ENCODE assay signal across 18 cellular contexts in the genomic region with DNA sequence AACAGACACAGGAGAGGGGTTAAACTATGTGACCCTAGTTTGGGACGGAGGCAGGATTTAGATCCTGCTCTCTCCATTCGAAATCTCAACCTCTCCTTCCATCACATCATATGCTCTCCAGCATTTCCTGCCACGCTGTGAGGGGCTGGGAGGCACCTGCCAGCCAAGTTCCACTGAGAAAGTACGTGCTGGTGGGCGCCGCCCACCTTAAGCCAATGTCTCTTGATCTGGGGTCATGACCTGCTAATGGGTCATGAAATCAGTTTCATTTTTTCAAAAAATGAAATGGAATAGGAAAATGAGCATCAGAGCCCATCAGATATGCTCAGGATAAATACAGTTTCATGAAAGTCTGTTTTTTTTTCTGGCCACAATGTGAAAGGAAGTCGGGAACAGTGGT. TPM values are rescaled to one million over a fixed set of nuclear protein-coding genes. Genes with fewer than 3 reads are reported as not detected.
DNase-seq lines count a peak whose midpoint lies in the region; ATAC-seq and TF ChIP-seq lines count a peak whose summit lies in the region.
"Had no signal": no experiment of that assay in that cellular context is flagged by ENCODE, and none has a peak within 500 bp of the region (broad histone marks: within the 10 kb centered on the region; RNA-seq: fewer than 3 reads in every experiment).

No MANE protein-coding gene starts in this region.

- no TSS peak for BruUV-seq in Calu3 (replicated peaks; lab: Mats Ljungman, UMichigan)

- H3K27me3 Mint-ChIP-seq in activated CD4-positive, alpha-beta T cell treated with anti-CD3 and anti-CD28 coated beads for 36 hours, result no peaks in the 10 kb centered on the region
- H3K27me3 Mint-ChIP-seq in Calu3 (ENCODE audit: unreplicated experiment) (no peaks in the 10 kb centered on the region), progenitor cell of endocrine pancreas (no peaks in the 10 kb centered on the region)
- H3K27me3 Mint-ChIP-seq in activated naive CD8-positive, alpha-beta T cell treated with anti-CD3 and anti-CD28 coated beads for 36 hours, result no peaks in the 10 kb centered on the region

- no peak overlapping the region for H3K4me3 Mint-ChIP-seq in activated CD4-positive, alpha-beta T cell treated with anti-CD3 and anti-CD28 coated beads for 36 hours
- no peak overlapping the region for H3K4me3 Mint-ChIP-seq in Calu3 (ENCODE audit: low read depth, unreplicated experiment)
- no peak overlapping the region for H3K4me3 Mint-ChIP-seq in activated naive CD8-positive, alpha-beta T cell treated with anti-CD3 and anti-CD28 coated beads for 36 hours
- no peak overlapping the region for H3K4me3 Mint-ChIP-seq in progenitor cell of endocrine pancreas (ENCODE audit: low read depth)

- H3K27ac Mint-ChIP-seq in activated CD4-positive, alpha-beta T cell treated with anti-CD3 and anti-CD28 coated beads for 36 hours, result peak overlapping the region; percentile 42
- H3K27ac Mint-ChIP-seq in Calu3 (ENCODE audit: unreplicated experiment), result peak overlapping the region; percentile 22
- peak overlapping the region; percentile 43 for H3K27ac Mint-ChIP-seq in activated naive CD8-positive, alpha-beta T cell treated with anti-CD3 and anti-CD28 coated beads for 36 hours
- H3K27ac Mint-ChIP-seq in progenitor cell of endocrine pancreas, result peak overlapping the region; percentile 55

- CTCF ChIA-PET in activated CD4-positive, alpha-beta T cell treated with anti-CD3 and anti-CD28 coated beads for 36 hours (lab: Charles Lee), result interaction anchor here (1.1 kb wide), 2 partner anchors 10 to 202 kb away, joined by 3 read pairs; no protein-coding TSS in a partner anchor
- CTCF ChIA-PET in Calu3 (lab: Charles Lee), result no interaction called here

- no peaks in the 10 kb centered on the region for H3K9me3 Mint-ChIP-seq in activated CD4-positive, alpha-beta T cell treated with anti-CD3 and anti-CD28 coated beads for 36 hours (ENCODE audit: low read depth)
- no peaks in the 10 kb centered on the region for H3K9me3 Mint-ChIP-seq in Calu3 (ENCODE audit: low read depth, unreplicated experiment)
- no peaks in the 10 kb centered on the region for H3K9me3 Mint-ChIP-seq in activated naive CD8-positive, alpha-beta T cell treated with anti-CD3 and anti-CD28 coated beads for 36 hours
- H3K9me3 Mint-ChIP-seq in progenitor cell of endocrine pancreas (ENCODE audit: low read depth), result no peaks in the 10 kb centered on the region

- peaks cover 26% of the 10 kb centered on the region for H3K36me3 Mint-ChIP-seq in activated CD4-positive, alpha-beta T cell treated with anti-CD3 and anti-CD28 coated beads for 36 hours (ENCODE audit: low read depth)
- H3K36me3 Mint-ChIP-seq in Calu3 (ENCODE audit: insufficient read depth, unreplicated experiment), result peaks cover 22% of the 10 kb centered on the region
- H3K36me3 Mint-ChIP-seq in activated naive CD8-positive, alpha-beta T cell treated with anti-CD3 and anti-CD28 coated beads for 36 hours, result peaks cover 32% of the 10 kb centered on the region
- peaks cover 22% of the 10 kb centered on the region for H3K36me3 Mint-ChIP-seq in progenitor cell of endocrine pancreas (ENCODE audit: insufficient read depth)

- no peak for ATAC-seq in activated CD4-positive, alpha-beta T cell treated with anti-CD3 and anti-CD28 coated beads for 36 hours

- intact Hi-C loops in activated CD4-positive, alpha-beta T cell treated with anti-CD3 and anti-CD28 coated beads for 36 hours (cut with DNase I, micrococcal nuclease), result loop anchor here in 1 of 2 experiments (10.0 kb wide), 1 partner anchor 464 kb away; a partner anchor contains a TSS
- intact Hi-C loops in Calu3 (cut with micrococcal nuclease; ENCODE audit: unreplicated experiment), result no loop called here

- TF ChIP-seq CTCF in Calu3 (IDR thresholded peaks at IDR 0.05; ENCODE audit: unreplicated experiment) (no peak), progenitor cell of endocrine pancreas (IDR thresholded peaks at IDR 0.05; ENCODE audit: unreplicated experiment) (no peak)

- H3K4me1 Mint-ChIP-seq in activated CD4-positive, alpha-beta T cell treated with anti-CD3 and anti-CD28 coated beads for 36 hours, result peaks cover 17% of the 10 kb centered on the region
- no peaks in the 10 kb centered on the region for H3K4me1 Mint-ChIP-seq in Calu3 (ENCODE audit: low read depth, unreplicated experiment)
- peaks cover 34% of the 10 kb centered on the region for H3K4me1 Mint-ChIP-seq in activated naive CD8-positive, alpha-beta T cell treated with anti-CD3 and anti-CD28 coated beads for 36 hours
- no peaks in the 10 kb centered on the region for H3K4me1 Mint-ChIP-seq in progenitor cell of endocrine pancreas (ENCODE audit: low read depth)

- POLR2A ChIA-PET in activated CD4-positive, alpha-beta T cell treated with anti-CD3 and anti-CD28 coated beads for 36 hours (lab: Charles Lee), result no interaction called here

- DNase-seq in activated CD4-positive, alpha-beta T cell treated with anti-CD3 and anti-CD28 coated beads for 36 hours, result no peak
- no peak for DNase-seq in activated CD4-positive, alpha-beta T cell treated with anti-CD3 and anti-CD28 coated beads for 48 hours
- no peak for DNase-seq in Calu3
- DNase-seq in activated naive CD8-positive, alpha-beta T cell treated with anti-CD3 and anti-CD28 coated beads for 36 hours, result peak; percentile 45
- DNase-seq in progenitor cell of endocrine pancreas (ENCODE audit: low spot score, unreplicated experiment), result no peak
- no peak for DNase-seq in NCI-H2081 treated with DMSO at 0.1 percent for 48 hours (lab: John Stamatoyannopoulos, UW)
- DNase-seq in D341Med (ENCODE audit: low spot score), result no peak
- DNase-seq in cerebellum (ENCODE audit: low spot score), result no peak
- DNase-seq: AML-193, DMS 273 treated with DMSO at 0.1 percent for 48 hours, DND-41, IMR-90, NCI-H1436 treated with DMSO at 0.1 percent for 48 hours, NCI-H2029, NCI-H2171, NCI-H526, PC-9 had no signal

RNA-seq across cellular contexts. Expression of a gene that starts 7.2 kb away (rescaled TPM):
- total RNA-seq in activated CD4-positive, alpha-beta T cell treated with anti-CD3 and anti-CD28 coated beads for 36 hours, result 10 to 100 TPM; 48.2 to 58.2 TPM
- 38.0 and 38.7 TPM in 2 replicates for total RNA-seq in Calu3 (2022)
- 10 to 100 TPM; 73.6 to 78.2 TPM for total RNA-seq in activated naive CD8-positive, alpha-beta T cell treated with anti-CD3 and anti-CD28 coated beads for 36 hours
- 88.1 and 92.6 TPM in 2 replicates for total RNA-seq in progenitor cell of endocrine pancreas
- 25.5 TPM for total RNA-seq in cerebellum

RNA-seq across cellular contexts. Expression of a gene that starts 21.9 kb away (rescaled TPM):
- total RNA-seq in activated CD4-positive, alpha-beta T cell treated with anti-CD3 and anti-CD28 coated beads for 36 hours, result 1 to 10 TPM; 2.4 to 3.3 TPM
- total RNA-seq in Calu3 (2022) (0.59 and 2.8 TPM in 2 replicates), progenitor cell of endocrine pancreas (29.2 and 31.9 TPM in 2 replicates), cerebellum (2.2 TPM)
- total RNA-seq in activated naive CD8-positive, alpha-beta T cell treated with anti-CD3 and anti-CD28 coated beads for 36 hours, result 10 to 100 TPM; 10.2 to 10.9 TPM
- total RNA-seq: IMR-90, PC-9 had no signal

RNA-seq across cellular contexts. Expression of a gene that starts 44.7 kb away (rescaled TPM):
- total RNA-seq in activated CD4-positive, alpha-beta T cell treated with anti-CD3 and anti-CD28 coated beads for 36 hours, result under 1 TPM; 0.05 to 0.07 TPM
- 0.29 and 0.47 TPM in 2 replicates for total RNA-seq in Calu3 (2022)
- under 1 TPM; 0.14 to 0.41 TPM for total RNA-seq in activated naive CD8-positive, alpha-beta T cell treated with anti-CD3 and anti-CD28 coated beads for 36 hours
- total RNA-seq in progenitor cell of endocrine pancreas, result 0.20 and 0.24 TPM in 2 replicates
- total RNA-seq in cerebellum, result 0.18 TPM
- total RNA-seq: G401 had no signal
